ENCODE assay signal across 14 cellular contexts in the genomic region with DNA sequence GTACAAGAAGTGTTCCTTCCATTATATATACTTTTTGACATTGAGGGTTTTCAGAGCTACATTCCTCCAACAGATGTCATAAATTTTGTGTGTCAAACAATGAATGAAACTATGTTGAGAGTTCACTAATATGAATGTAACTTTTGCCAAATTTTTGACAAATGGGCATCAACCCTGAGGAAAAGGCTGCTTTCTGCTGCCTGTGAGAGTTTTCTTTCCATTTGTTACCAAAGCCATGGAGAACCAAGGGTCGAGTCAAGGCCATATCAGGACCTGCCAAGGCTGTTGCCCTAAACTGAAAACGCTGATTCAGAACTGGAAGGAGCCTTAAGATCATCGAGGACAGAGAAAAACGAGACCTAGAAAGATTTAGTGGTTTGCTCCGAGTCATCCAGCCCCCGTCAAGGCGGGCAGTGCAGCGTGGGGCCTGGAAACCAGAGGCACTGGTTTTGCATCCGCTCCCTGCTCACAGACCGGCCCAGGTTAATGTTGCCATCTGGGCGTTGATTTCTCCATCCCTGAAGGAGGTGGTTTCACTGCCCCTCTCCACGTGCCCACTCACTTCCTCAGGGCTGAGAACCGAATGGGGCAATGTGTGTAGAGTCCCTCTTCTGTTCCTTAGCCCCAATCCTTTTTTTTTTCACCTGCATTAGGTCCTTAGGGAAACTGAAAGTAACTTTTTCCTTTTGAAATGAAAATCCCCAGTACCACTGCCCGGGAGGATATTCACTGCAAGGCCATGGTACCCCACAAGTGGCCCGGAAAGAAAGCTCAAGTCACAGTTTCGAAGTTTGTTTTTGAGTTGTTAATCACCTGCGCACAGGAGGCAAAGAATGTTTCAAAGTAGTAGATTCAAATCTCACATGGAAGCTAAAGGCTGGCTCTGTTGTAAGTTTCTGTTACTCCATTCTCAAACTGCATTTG. TPM values are rescaled to one million over a fixed set of nuclear protein-coding genes. Genes with fewer than 3 reads are reported as not detected.
A peak's percentile ranks its signal among the peaks of the same experiment; 100 is the strongest.
DNase-seq lines count a peak whose midpoint lies in the region; ATAC-seq and TF ChIP-seq lines count a peak whose summit lies in the region.
"Had no signal": no experiment of that assay in that cellular context is flagged by ENCODE, and none has a peak within 500 bp of the region (broad histone marks: within the 10 kb centered on the region; RNA-seq: fewer than 3 reads in every experiment).

No MANE protein-coding gene starts in this region.

- H3F3A ChIP-seq in MM.1S (ENCODE audit: insufficient read depth, low read length) = no peaks in the 10 kb centered on the region

- H3K36me3 Mint-ChIP-seq in WTC11 = peaks cover 19% of the 10 kb centered on the region

- no peak overlapping the region for H3K18ac ChIP-seq in trophoblast cell (ENCODE audit: low read length)

- peak overlapping the region; percentile 63 for H2BK12ac ChIP-seq in trophoblast cell (ENCODE audit: low read length)

- H4K20me1 ChIP-seq in hepatocyte (ENCODE audit: insufficient read depth, poor library complexity, severe bottlenecking) (no peaks in the 10 kb centered on the region), MM.1S (ENCODE audit: insufficient read depth, low read length) (no peaks in the 10 kb centered on the region)

- H3K27me3 Mint-ChIP-seq in WTC11 (ENCODE audit: low read depth) = no peaks in the 10 kb centered on the region

- H3K4me3 ChIP-seq in hepatocyte = no peak overlapping the region
- H3K4me3 ChIP-seq in trophoblast cell (ENCODE audit: low read depth, low read length) = no peak overlapping the region
- H3K4me3 ChIP-seq in MM.1S (ENCODE audit: low read length) = no peak overlapping the region

- 0 out of 2 replicates have a peak overlapping the region, but pooled peaks have one; percentile 1 for H3K9ac ChIP-seq in ES-I3 (ENCODE audit: low read depth, low read length)
- H3K9ac ChIP-seq in trophoblast cell (ENCODE audit: low read length) = no peak overlapping the region
- H3K9ac ChIP-seq in MM.1S (ENCODE audit: low read length) = no peak overlapping the region

- H3K9me3 ChIP-seq in ES-I3 (ENCODE audit: control insufficient read depth, insufficient read depth, low read length) = no peaks in the 10 kb centered on the region
- no peaks in the 10 kb centered on the region for H3K9me3 ChIP-seq in hepatocyte (ENCODE audit: low read depth)
- H3K9me3 ChIP-seq in trophoblast cell (ENCODE audit: insufficient read depth, low read depth, low read length) = no peaks in the 10 kb centered on the region
- H3K9me3 ChIP-seq in MM.1S (replicated peaks; ENCODE audit: insufficient read depth, low read length) = no peaks in the 10 kb centered on the region
- H3K9me3 ChIP-seq: BE2C had no signal

- H3K9me2 ChIP-seq in hepatocyte (replicated peaks; ENCODE audit: insufficient read depth) = no peaks in the 10 kb centered on the region
- no peaks in the 10 kb centered on the region for H3K9me2 ChIP-seq in MM.1S (replicated peaks; ENCODE audit: insufficient read depth, low read length)

- peak overlapping the region; percentile 96 for H3K27ac Mint-ChIP-seq in WTC11
- H3K27ac Mint-ChIP-seq: naive thymus-derived CD4-positive, alpha-beta T cell had no signal

- no peak overlapping the region for H3K14ac ChIP-seq in trophoblast cell (ENCODE audit: low read length)

- H3K79me1 ChIP-seq in trophoblast cell (ENCODE audit: low read length) = peaks cover 13% of the 10 kb centered on the region

- DNase-seq in WTC11 (ENCODE audit: low spot score) (no peak), hepatocyte (ENCODE audit: low spot score) (no peak), trophoblast cell (peak in 1 of 2 donors; percentile 33), MM.1S (no peak), occipital lobe (lab: John Stamatoyannopoulos, UW) (no peak)
- DNase-seq: activated CD8-positive, alpha-beta memory T cell treated with anti-CD3 and anti-CD28 coated beads, Interleukin-2, amount 50 U/mL, for 4 hours; BE2C; effector CD4-positive, alpha-beta T cell; naive thymus-derived CD4-positive, alpha-beta T cell; NCI-H524; SHP77 had no signal

- H3K4me2 ChIP-seq in hepatocyte (peak overlapping the region; percentile 34), trophoblast cell (ENCODE audit: low read length) (no peak overlapping the region), MM.1S (ENCODE audit: low read depth, low read length) (no peak overlapping the region)

- H3K79me2 ChIP-seq in hepatocyte (no peaks in the 10 kb centered on the region), trophoblast cell (ENCODE audit: control insufficient read depth, insufficient read depth, low read length, poor library complexity) (no peaks in the 10 kb centered on the region), MM.1S (ENCODE audit: low read length) (no peaks in the 10 kb centered on the region)

- no peak overlapping the region for H3K27ac ChIP-seq in hepatocyte
- peak overlapping the region; percentile 51 for H3K27ac ChIP-seq in trophoblast cell (ENCODE audit: low read depth, low read length)
- no peak overlapping the region for H3K27ac ChIP-seq in MM.1S (ENCODE audit: low read length)

- peak overlapping the region; percentile 29 for H2BK120ac ChIP-seq in trophoblast cell (ENCODE audit: insufficient read depth, low read length, poor library complexity)

- no peaks in the 10 kb centered on the region for H3K27me3 ChIP-seq in hepatocyte
- H3K27me3 ChIP-seq in trophoblast cell (ENCODE audit: insufficient read depth, low read length) = no peaks in the 10 kb centered on the region
- H3K27me3 ChIP-seq in MM.1S (replicated peaks; ENCODE audit: insufficient read depth, low read length) = no peaks in the 10 kb centered on the region
- H3K27me3 ChIP-seq: BE2C had no signal

- H2BK5ac ChIP-seq in trophoblast cell (ENCODE audit: low read depth, low read length, poor library complexity) = peak overlapping the region; percentile 50

- no peaks in the 10 kb centered on the region for H3K9me3 Mint-ChIP-seq in WTC11
- H3K9me3 Mint-ChIP-seq: naive thymus-derived CD4-positive, alpha-beta T cell had no signal

- no peak overlapping the region for H2AFZ ChIP-seq in hepatocyte
- no peak overlapping the region for H2AFZ ChIP-seq in trophoblast cell (ENCODE audit: insufficient read depth, low read length, poor library complexity)
- H2AFZ ChIP-seq in MM.1S (ENCODE audit: low read length) = no peak overlapping the region

- TF ChIP-seq CTCF in WTC11 (IDR thresholded peaks at IDR 0.05) = no peak
- TF ChIP-seq CTCF in hepatocyte (IDR thresholded peaks at IDR 0.05; ENCODE audit: poor library complexity) = no peak
- no peak for TF ChIP-seq CTCF in MM.1S (IDR thresholded peaks at IDR 0.05; ENCODE audit: low read length)

- peak overlapping the region; percentile 39 for H3K4me3 Mint-ChIP-seq in WTC11
- H3K4me3 Mint-ChIP-seq: naive thymus-derived CD4-positive, alpha-beta T cell had no signal

- no peak overlapping the region for H2AK5ac ChIP-seq in trophoblast cell (ENCODE audit: low read length)

- ATAC-seq in WTC11 = peak; percentile 10
- ATAC-seq in esophagus mucosa = no peak
- ATAC-seq in GM21390 (IDR thresholded peaks at IDR 0.05; ENCODE audit: unreplicated experiment) = no peak
- ATAC-seq: naive thymus-derived CD4-positive, alpha-beta T cell had no signal

- peaks cover 75% of the 10 kb centered on the region for H3K4me1 Mint-ChIP-seq in WTC11

- CTCF ChIA-PET in WTC11 (lab: Charles Lee) = interaction anchor here (1.7 to 4.0 kb wide), 3 partner anchors 14 to 28 kb away, joined by 6 to 27 read pairs (median 7); no protein-coding TSS in a partner anchor

- H3K4ac ChIP-seq in trophoblast cell (ENCODE audit: low read depth, low read length) = no peak overlapping the region

- H4K91ac ChIP-seq in trophoblast cell (ENCODE audit: low read depth, low read length) = peak overlapping the region; percentile 63

- 68% methylated on average over 17 of the region's 17 CpGs for WGBS in hepatocyte (ENCODE audit: low lambda C conversion rate, missing lambda C conversion rate)
- WGBS in trophoblast cell (ENCODE audit: extremely low coverage, insufficient coverage, insufficient read length) = no CpG with 5 or more reads among the region's 17 CpGs

- no peaks in the 10 kb centered on the region for H3K36me3 ChIP-seq in ES-I3 (ENCODE audit: insufficient read depth, low read length)
- no peaks in the 10 kb centered on the region for H3K36me3 ChIP-seq in hepatocyte (replicated peaks; ENCODE audit: insufficient read depth, low read depth)
- H3K36me3 ChIP-seq in trophoblast cell (ENCODE audit: control insufficient read depth in 1 of 2, insufficient read depth in 2 of 2, low read length in 2 of 2) = peaks cover 4 to 15% of the 10 kb centered on the region in 2 experiments
- no peaks in the 10 kb centered on the region for H3K36me3 ChIP-seq in MM.1S (replicated peaks; ENCODE audit: insufficient read depth, low read length)

- no peak overlapping the region for H4K12ac ChIP-seq in trophoblast cell (ENCODE audit: low read depth, low read length)

- POLR2A ChIA-PET in WTC11 (lab: Charles Lee) = interaction anchor here (0.7 to 1.7 kb wide), 4 partner anchors 13 to 266 kb away, joined by 4 to 6 read pairs (median 4); no protein-coding TSS in a partner anchor

- H3K23ac ChIP-seq in trophoblast cell (ENCODE audit: low read length) = no peak overlapping the region

- H3K4me1 ChIP-seq in ES-I3 (ENCODE audit: insufficient read depth, low read length) = peaks cover 48% of the 10 kb centered on the region
- peaks cover 3% of the 10 kb centered on the region for H3K4me1 ChIP-seq in hepatocyte (ENCODE audit: insufficient read depth)
- H3K4me1 ChIP-seq in trophoblast cell (ENCODE audit: control insufficient read depth in 1 of 2, insufficient read depth in 2 of 2, low read length in 2 of 2) = peaks cover 18 to 22% of the 10 kb centered on the region in 2 experiments
- H3K4me1 ChIP-seq in MM.1S (ENCODE audit: low read length) = no peaks in the 10 kb centered on the region

- H4K8ac ChIP-seq in trophoblast cell (ENCODE audit: low read depth, low read length) = no peak overlapping the region

TF ChIP-seq in WTC11, 78 proteins besides CTCF, POLR2A, EP300 and RAD21 (continues in another document):
- TF ChIP-seq ZNF121 (CRISPR knock-in tag; IDR thresholded peaks at IDR 0.05) (no peak), ETV6 (CRISPR knock-in tag; IDR thresholded peaks at IDR 0.05) (no peak), OVOL2 (CRISPR knock-in tag; IDR thresholded peaks at IDR 0.05; ENCODE audit: borderline replicate concordance) (no peak), NFYB (CRISPR knock-in tag; conservative IDR thresholded peaks at IDR 0.05; ENCODE audit: low read depth) (no peak)

RNA-seq across cellular contexts. Expression of a gene that starts 32.8 kb away (rescaled TPM):
- total RNA-seq in WTC11 (2021) = 370 to 421 TPM (median 382 TPM) in 3 replicates
- 283 and 291 TPM in 2 replicates for total RNA-seq in hepatocyte
- 353 and 477 TPM in 2 replicates for polyA plus RNA-seq in hepatocyte
- polyA plus RNA-seq in trophoblast cell (2013) = 3,520 and 3,660 TPM in 2 replicates
- 28.3 TPM for total RNA-seq in esophagus mucosa
- total RNA-seq in occipital lobe = 101 TPM

RNA-seq across cellular contexts. Expression of a gene that starts 46.3 kb away (rescaled TPM):
- total RNA-seq in WTC11 (2021) = 14.9 to 17.2 TPM (median 14.9 TPM) in 3 replicates
- 19.6 and 31.0 TPM in 2 replicates for total RNA-seq in hepatocyte
- 19.2 and 26.5 TPM in 2 replicates for polyA plus RNA-seq in hepatocyte
- 24.4 and 24.9 TPM in 2 replicates for polyA plus RNA-seq in trophoblast cell (2013)
- total RNA-seq in esophagus mucosa = 8.8 TPM
- total RNA-seq in occipital lobe = 20.0 TPM
